In genomic region chr12:26461799-26462198, GRCh38 we compare ENCODE assay signal across 18 cellular contexts.
DNase-seq lines count a peak whose midpoint lies in the region; ATAC-seq and TF ChIP-seq lines count a peak whose summit lies in the region.
"Had no signal": no experiment of that assay in that cellular context is flagged by ENCODE, and none has a peak within 500 bp of the region (broad histone marks: within the 10 kb centered on the region; RNA-seq: fewer than 3 reads in every experiment).

No MANE protein-coding gene starts in this region.

- no peak overlapping the region for H3K4me3 Mint-ChIP-seq in stimulated activated naive B cell treated with anti-CD40 and anti-IgM and Interleukin-4, amounts not matched to agents 10 μg/mL and 1 μg/mL and 100 μg/mL, for 72 hours
- H3K4me3 Mint-ChIP-seq: CD8-positive, alpha-beta memory T cell; T-cell had no signal

- DNase-seq in stimulated activated naive B cell treated with anti-CD40 and anti-IgM and Interleukin-4, amounts not matched to agents 10 μg/mL and 1 μg/mL and 100 μg/mL, for 72 hours: no peak
- no peak for DNase-seq in anterior cingulate cortex (lab: John Stamatoyannopoulos, UW)
- DNase-seq in iPS-NIHi7 (ENCODE audit: extremely low spot score): no peak
- DNase-seq in NCI-H774 (lab: John Stamatoyannopoulos, UW): no peak
- DNase-seq: C1 segment of cervical spinal cord; CD8-positive, alpha-beta memory T cell; KBM-7; NCI-H1105; NCI-H1694; NCI-H2081 treated with DMSO at 0.1 percent for 48 hours; NCI-H446 treated with DMSO at 0.1 percent for 48 hours; SHP77; T-cell had no signal

- no peaks in the 10 kb centered on the region for H3K27me3 Mint-ChIP-seq in stimulated activated naive B cell treated with anti-CD40 and anti-IgM and Interleukin-4, amounts not matched to agents 10 μg/mL and 1 μg/mL and 100 μg/mL, for 72 hours
- H3K27me3 Mint-ChIP-seq: CD8-positive, alpha-beta memory T cell; T-cell had no signal

- TF ChIP-seq POLR2A in GM18505 (IDR thresholded peaks at IDR 0.05; ENCODE audit: borderline replicate concordance, extremely low read depth, insufficient read depth, insufficient read length): no peak

- peaks cover 0 to 10% of the 10 kb centered on the region in 2 donors for H3K4me1 Mint-ChIP-seq in stimulated activated naive B cell treated with anti-CD40 and anti-IgM and Interleukin-4, amounts not matched to agents 10 μg/mL and 1 μg/mL and 100 μg/mL, for 72 hours
- H3K4me1 Mint-ChIP-seq: CD8-positive, alpha-beta memory T cell; T-cell had no signal

- no peaks in the 10 kb centered on the region for H3K9me3 Mint-ChIP-seq in stimulated activated naive B cell treated with anti-CD40 and anti-IgM and Interleukin-4, amounts not matched to agents 10 μg/mL and 1 μg/mL and 100 μg/mL, for 72 hours
- H3K9me3 Mint-ChIP-seq: CD8-positive, alpha-beta memory T cell; T-cell had no signal

- ATAC-seq in GM18505 (IDR thresholded peaks at IDR 0.05; ENCODE audit: unreplicated experiment) (peak; percentile 38), HG02610 (IDR thresholded peaks at IDR 0.05; ENCODE audit: unreplicated experiment) (peak; percentile 75), HG03432 (IDR thresholded peaks at IDR 0.05; ENCODE audit: unreplicated experiment) (peak; percentile 57)
- ATAC-seq in stimulated activated naive B cell treated with anti-CD40 and anti-IgM and Interleukin-4, amounts not matched to agents 10 μg/mL and 1 μg/mL and 100 μg/mL, for 72 hours (replicated peaks): peak; percentile 90 to 93
- ATAC-seq: HepG2, SK-N-SH treated with all-trans-retinoic acid at 6 μM for 48 hours, T-cell had no signal

- H3K36me3 Mint-ChIP-seq in stimulated activated naive B cell treated with anti-CD40 and anti-IgM and Interleukin-4, amounts not matched to agents 10 μg/mL and 1 μg/mL and 100 μg/mL, for 72 hours: peaks cover 29 to 50% of the 10 kb centered on the region in 2 donors

- H3K27ac Mint-ChIP-seq in stimulated activated naive B cell treated with anti-CD40 and anti-IgM and Interleukin-4, amounts not matched to agents 10 μg/mL and 1 μg/mL and 100 μg/mL, for 72 hours: no peak overlapping the region
- H3K27ac Mint-ChIP-seq: T-cell had no signal

Comparison
In these comparisons a context has a peak if more than half of its experiments do, and no peak if none do; other contexts are left out.
1. ATAC-seq: peak in every context shown above with its lines; median percentile 92 in stimulated activated naive B cell treated with anti-CD40 and anti-IgM and Interleukin-4, amounts not matched to agents 10 μg/mL and 1 μg/mL and 100 μg/mL, for 72 hours; 75 in HG02610; 57 in HG03432; 38 in GM18505.